ENCODE assay signal across 31 cellular contexts in genomic region chr15:101765772-101766456, GRCh38. TPM values are rescaled to one million over a fixed set of nuclear protein-coding genes. Genes with fewer than 3 reads are reported as not detected.
"Had no signal": no experiment of that assay in that cellular context is flagged by ENCODE, and none has a peak within 500 bp of the region (broad histone marks: within the 10 kb centered on the region; RNA-seq: fewer than 3 reads in every experiment).

No MANE protein-coding gene starts in this region.

- H3K27me3 ChIP-seq: ascending aorta, esophagus muscularis mucosa, foreskin keratinocyte, neutrophil, ovary, sigmoid colon, stomach, thyroid gland, upper lobe of left lung had no signal

- H3K27me3 Mint-ChIP-seq: activated CD4-positive, alpha-beta T cell treated with anti-CD3 and anti-CD28 coated beads for 36 hours; activated naive CD4-positive, alpha-beta T cell treated with anti-CD3 and anti-CD28 coated beads, Interleukin-2, amount 10 ng/mL, durations not matched to agents 7 days and 5 days; activated naive CD8-positive, alpha-beta T cell treated with anti-CD3 and anti-CD28 coated beads, Interleukin-2, amount 10 ng/mL, durations not matched to agents 7 days and 5 days; dendritic cell treated with granulocyte-macrophage colony-stimulating factor and Interleukin-4, amounts not matched to agents 40 ng/mL and 50 ng/mL, for 4 days had no signal

- H3K36me3 Mint-ChIP-seq: activated naive CD4-positive, alpha-beta T cell treated with anti-CD3 and anti-CD28 coated beads, Interleukin-2, amount 10 ng/mL, durations not matched to agents 7 days and 5 days; activated naive CD8-positive, alpha-beta T cell treated with anti-CD3 and anti-CD28 coated beads, Interleukin-2, amount 10 ng/mL, durations not matched to agents 7 days and 5 days; natural killer cell; stimulated activated effector memory CD8-positive, alpha-beta T cell treated with anti-CD3 and anti-CD28 coated beads, Interleukin-12 subunit alpha, Interleukin-12 subunit beta, amount 100 ng/mL, for 72 hours had no signal

- H3K27ac Mint-ChIP-seq: activated CD4-positive, alpha-beta T cell treated with anti-CD3 and anti-CD28 coated beads for 36 hours; activated naive CD4-positive, alpha-beta T cell treated with anti-CD3 and anti-CD28 coated beads, Interleukin-2, amount 10 ng/mL, durations not matched to agents 7 days and 5 days; activated naive CD8-positive, alpha-beta T cell treated with anti-CD3 and anti-CD28 coated beads, Interleukin-2, amount 10 ng/mL, durations not matched to agents 7 days and 5 days; dendritic cell treated with granulocyte-macrophage colony-stimulating factor and Interleukin-4, amounts not matched to agents 40 ng/mL and 50 ng/mL, for 4 days; endodermal cell; natural killer cell; stimulated activated effector memory CD8-positive, alpha-beta T cell treated with anti-CD3 and anti-CD28 coated beads, Interleukin-12 subunit alpha, Interleukin-12 subunit beta, amount 100 ng/mL, for 72 hours had no signal

- ATAC-seq: activated CD4-positive, alpha-beta T cell treated with anti-CD3 and anti-CD28 coated beads for 36 hours; foreskin keratinocyte; left colon; natural killer cell; stimulated activated effector memory CD8-positive, alpha-beta T cell treated with anti-CD3 and anti-CD28 coated beads, Interleukin-12 subunit alpha, Interleukin-12 subunit beta, amount 100 ng/mL, for 72 hours had no signal

- H3K4me1 ChIP-seq: ascending aorta, esophagus muscularis mucosa, foreskin keratinocyte, psoas muscle, stomach, thyroid gland, upper lobe of left lung had no signal

- H3K27ac ChIP-seq: ascending aorta, esophagus muscularis mucosa, foreskin keratinocyte, neutrophil, ovary, psoas muscle, stomach, thyroid gland, upper lobe of left lung had no signal

- DNase-seq: activated CD4-positive, alpha-beta T cell treated with anti-CD3 and anti-CD28 coated beads for 36 hours; activated CD4-positive, alpha-beta T cell treated with anti-CD3 and anti-CD28 coated beads, Interleukin-2, amount 50 U/mL, for 4 hours; activated CD4-positive, CD25-positive, alpha-beta regulatory T cell; activated CD8-positive, alpha-beta memory T cell treated with anti-CD3 and anti-CD28 coated beads for 24 hours; activated gamma-delta T cell; activated naive CD4-positive, alpha-beta T cell treated with anti-CD3 and anti-CD28 coated beads, Interleukin-2, amount 10 ng/mL, durations not matched to agents 7 days and 5 days; activated naive CD8-positive, alpha-beta T cell treated with anti-CD3 and anti-CD28 coated beads, Interleukin-2, amount 10 ng/mL, durations not matched to agents 7 days and 5 days; activated T-cell treated with anti-CD3 and anti-CD28 coated beads, Interleukin-2, amount 50 U/mL, for 1 hour; central memory CD4-positive, alpha-beta T cell; endodermal cell; foreskin keratinocyte; kidney; left colon; mesenchymal stem cell; natural killer cell; ovary; psoas muscle; sigmoid colon; small intestine; stimulated activated CD4-positive, alpha-beta T cell treated with anti-CD3 and anti-CD28 coated beads, Interleukin-4, amount 100 ng/mL, for 24 hours; stomach; thyroid gland had no signal

- H3K4me1 Mint-ChIP-seq: activated CD4-positive, alpha-beta T cell treated with anti-CD3 and anti-CD28 coated beads for 36 hours; activated naive CD4-positive, alpha-beta T cell treated with anti-CD3 and anti-CD28 coated beads, Interleukin-2, amount 10 ng/mL, durations not matched to agents 7 days and 5 days; activated naive CD8-positive, alpha-beta T cell treated with anti-CD3 and anti-CD28 coated beads, Interleukin-2, amount 10 ng/mL, durations not matched to agents 7 days and 5 days; endodermal cell; natural killer cell had no signal

- H3K9me3 ChIP-seq: ascending aorta, esophagus muscularis mucosa, neutrophil, ovary, psoas muscle, sigmoid colon, stomach, thyroid gland, upper lobe of left lung had no signal

- H3K9me3 Mint-ChIP-seq: activated naive CD4-positive, alpha-beta T cell treated with anti-CD3 and anti-CD28 coated beads, Interleukin-2, amount 10 ng/mL, durations not matched to agents 7 days and 5 days; activated naive CD8-positive, alpha-beta T cell treated with anti-CD3 and anti-CD28 coated beads, Interleukin-2, amount 10 ng/mL, durations not matched to agents 7 days and 5 days; endodermal cell; natural killer cell; stimulated activated effector memory CD8-positive, alpha-beta T cell treated with anti-CD3 and anti-CD28 coated beads, Interleukin-12 subunit alpha, Interleukin-12 subunit beta, amount 100 ng/mL, for 72 hours had no signal

- H3K4me3 ChIP-seq: ascending aorta, esophagus muscularis mucosa, ovary, psoas muscle, sigmoid colon, stomach, thyroid gland, upper lobe of left lung had no signal

- H3K36me3 ChIP-seq: ascending aorta, esophagus muscularis mucosa, neutrophil, ovary, sigmoid colon, stomach, thyroid gland, upper lobe of left lung had no signal

- H3K4me3 Mint-ChIP-seq: activated CD4-positive, alpha-beta T cell treated with anti-CD3 and anti-CD28 coated beads for 36 hours; activated naive CD4-positive, alpha-beta T cell treated with anti-CD3 and anti-CD28 coated beads, Interleukin-2, amount 10 ng/mL, durations not matched to agents 7 days and 5 days; activated naive CD8-positive, alpha-beta T cell treated with anti-CD3 and anti-CD28 coated beads, Interleukin-2, amount 10 ng/mL, durations not matched to agents 7 days and 5 days; dendritic cell treated with granulocyte-macrophage colony-stimulating factor and Interleukin-4, amounts not matched to agents 40 ng/mL and 50 ng/mL, for 4 days; endodermal cell; natural killer cell; stimulated activated effector memory CD8-positive, alpha-beta T cell treated with anti-CD3 and anti-CD28 coated beads, Interleukin-12 subunit alpha, Interleukin-12 subunit beta, amount 100 ng/mL, for 72 hours had no signal

RNA-seq across cellular contexts. Expression of gene OR4F6, which starts 37.4 kb away (rescaled TPM):
- total RNA-seq: activated CD4-positive, alpha-beta T cell treated with anti-CD3 and anti-CD28 coated beads for 36 hours; activated naive CD8-positive, alpha-beta T cell treated with anti-CD3 and anti-CD28 coated beads, Interleukin-2, amount 10 ng/mL, durations not matched to agents 7 days and 5 days; ascending aorta; endodermal cell; esophagus muscularis mucosa; foreskin keratinocyte; kidney; left colon; lower leg skin; mononuclear cell; natural killer cell; ovary; psoas muscle; sigmoid colon; stomach; T-helper 1 cell treated with Interleukin-12 subunit alpha and Interleukin-12 subunit beta and Interleukin-4 antibody, amounts not matched to agents 30 ng/mL and 1 ng/mL, for 36 hours; thyroid gland; upper lobe of left lung had no signal

RNA-seq across cellular contexts. Expression of gene OR4F15, which starts 46.1 kb away (rescaled TPM):
- total RNA-seq: activated CD4-positive, alpha-beta T cell treated with anti-CD3 and anti-CD28 coated beads for 36 hours; activated naive CD8-positive, alpha-beta T cell treated with anti-CD3 and anti-CD28 coated beads, Interleukin-2, amount 10 ng/mL, durations not matched to agents 7 days and 5 days; ascending aorta; endodermal cell; esophagus muscularis mucosa; foreskin keratinocyte; left colon; lower leg skin; mononuclear cell; natural killer cell; ovary; psoas muscle; stomach; T-helper 1 cell treated with Interleukin-12 subunit alpha and Interleukin-12 subunit beta and Interleukin-4 antibody, amounts not matched to agents 30 ng/mL and 1 ng/mL, for 36 hours; thyroid gland; upper lobe of left lung had no signal
